10 cellular contexts compared by ENCODE assay signal in the genomic region with DNA sequence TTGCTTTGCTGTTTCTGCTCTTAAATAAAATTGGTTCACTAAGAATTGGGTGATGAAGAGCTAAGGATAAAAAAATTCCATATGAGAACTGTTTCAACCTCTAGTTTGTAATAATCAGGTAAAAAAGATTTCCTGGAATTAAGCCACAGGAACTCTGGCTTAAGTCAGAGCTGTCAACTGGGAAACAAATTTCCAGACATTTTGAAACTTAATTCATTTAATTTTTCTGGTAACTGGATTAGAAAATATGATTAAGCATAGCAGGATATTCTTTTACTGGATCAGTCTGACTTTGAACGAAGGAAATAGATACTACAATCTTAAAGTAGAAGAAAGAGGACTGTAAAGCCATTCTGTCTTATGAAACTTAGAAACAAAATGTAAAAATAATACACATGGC. TPM values are rescaled to one million over a fixed set of nuclear protein-coding genes. Genes with fewer than 3 reads are reported as not detected.
"Had no signal": no experiment of that assay in that cellular context is flagged by ENCODE, and none has a peak within 500 bp of the region (broad histone marks: within the 10 kb centered on the region; RNA-seq: fewer than 3 reads in every experiment).

No MANE protein-coding gene starts in this region.

- H3K9ac ChIP-seq: GM23248 had no signal

- H3K4me2 ChIP-seq: GM23338 had no signal

- H2AFZ ChIP-seq: GM23248, GM23338 had no signal

- H3K4me3 ChIP-seq: GM23248, GM23338, HAP-1 had no signal

- ATAC-seq: GM23338, HCT116 had no signal

- H3K36me3 ChIP-seq: HAP-1 had no signal

- H3K27ac ChIP-seq: GM23248 had no signal

- H3K27ac Mint-ChIP-seq: GM23338, H9, HFFc6 had no signal

- DNase-seq: GOT3, H7, H9 had no signal

- H3K9me3 ChIP-seq: HAP-1 had no signal

- H3K9me3 Mint-ChIP-seq: GM23338, H9, HFFc6 had no signal

- H3K4me3 Mint-ChIP-seq: GM23338, H9, HFFc6 had no signal

RNA-seq across cellular contexts. Expression of gene VIP, which starts 1.3 kb away (rescaled TPM):
- total RNA-seq: GM23338, H1, H4, H7, H9, HFFc6 had no signal
- polyA plus RNA-seq: GM23248, GM23338, H1 had no signal

RNA-seq across cellular contexts. Expression of gene MYCT1, which starts 51.6 kb away (rescaled TPM):
- total RNA-seq: H4 had no signal
- polyA plus RNA-seq: GM23248 had no signal
